In the genomic region with DNA sequence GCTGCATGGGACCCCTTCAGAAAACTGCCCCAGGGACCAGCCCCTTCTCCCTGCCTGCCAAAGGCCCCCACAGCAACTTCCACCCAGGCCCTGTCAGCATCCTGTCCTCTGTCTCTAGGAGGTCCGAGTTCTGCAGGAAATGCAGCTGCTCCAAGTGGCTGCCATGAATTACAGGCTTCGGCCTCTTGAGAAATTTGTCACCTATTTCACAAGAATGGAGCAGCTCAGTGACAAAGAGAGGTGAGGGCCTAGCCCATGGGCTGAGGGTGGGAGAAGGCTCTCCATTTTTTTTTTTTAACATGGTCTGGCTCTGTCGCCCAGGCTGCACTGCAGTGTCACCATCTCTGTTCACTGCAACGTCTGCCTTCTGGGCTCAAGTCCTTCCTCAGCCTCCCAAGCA, we compare ENCODE assay signal across 16 cellular contexts. TPM values are rescaled to one million over a fixed set of nuclear protein-coding genes. Genes with fewer than 3 reads are reported as not detected.
DNase-seq lines count a peak whose midpoint lies in the region; ATAC-seq and TF ChIP-seq lines count a peak whose summit lies in the region.
"Had no signal": no experiment of that assay in that cellular context is flagged by ENCODE, and none has a peak within 500 bp of the region (broad histone marks: within the 10 kb centered on the region; RNA-seq: fewer than 3 reads in every experiment).

No MANE protein-coding gene starts in this region.

- DNase-seq in activated CD4-positive, alpha-beta memory T cell treated with anti-CD3 and anti-CD28 coated beads, Interleukin-2, amount 10 ng/mL, durations not matched to agents 7 days and 5 days = no peak
- no peak for DNase-seq in activated CD4-positive, alpha-beta memory T cell treated with anti-CD3 and anti-CD28 coated beads for 36 hours
- no peak for DNase-seq in CD4-positive, alpha-beta memory T cell
- DNase-seq in SKM-1 (lab: John Stamatoyannopoulos, UW; ENCODE audit: unreplicated experiment) (peak; percentile 2), RPMI8226 (no peak)
- no peak for DNase-seq in naive thymus-derived CD8-positive, alpha-beta T cell
- DNase-seq: central memory CD4-positive, alpha-beta T cell; DMS79; left cardiac atrium; NCI-H1092 treated with DMSO at 0.1 percent for 48 hours; NK-92 treated with Interleukin-12 subunit alpha and Interleukin-12 subunit beta, amount 100 ng/mL, for 24 hours had no signal

- peaks cover 59% of the 10 kb centered on the region for H3K4me1 Mint-ChIP-seq in activated CD4-positive, alpha-beta memory T cell treated with anti-CD3 and anti-CD28 coated beads, Interleukin-2, amount 10 ng/mL, durations not matched to agents 7 days and 5 days
- H3K4me1 Mint-ChIP-seq in activated CD4-positive, alpha-beta memory T cell treated with anti-CD3 and anti-CD28 coated beads for 36 hours (ENCODE audit: low read depth) = peaks cover 60% of the 10 kb centered on the region
- peaks cover 36 to 72% (median 52%) of the 10 kb centered on the region in 4 donors for H3K4me1 Mint-ChIP-seq in CD4-positive, alpha-beta memory T cell
- H3K4me1 Mint-ChIP-seq in naive thymus-derived CD8-positive, alpha-beta T cell = peaks cover 32 to 82% (median 59%) of the 10 kb centered on the region in 4 donors

- 57 to 84% methylated on average over 3 of the region's 4 CpGs for WGBS in gastroesophageal sphincter (ENCODE audit: low coverage in 1 of 2), 2 donors

- TF ChIP-seq POLR2A in gastroesophageal sphincter (IDR thresholded peaks at IDR 0.05) = no peak

- no peak overlapping the region for H3K4me3 ChIP-seq in CD4-positive, alpha-beta memory T cell (ENCODE audit: low read length in 2 of 2)
- no peak overlapping the region for H3K4me3 ChIP-seq in gastroesophageal sphincter
- H3K4me3 ChIP-seq: esophagus muscularis mucosa had no signal

- no peaks in the 10 kb centered on the region for H3K27me3 ChIP-seq in CD4-positive, alpha-beta memory T cell (ENCODE audit: insufficient read depth, low read length)
- H3K27me3 ChIP-seq in gastroesophageal sphincter = no peaks in the 10 kb centered on the region
- H3K27me3 ChIP-seq: esophagus muscularis mucosa had no signal

- H3K27me3 Mint-ChIP-seq in activated CD4-positive, alpha-beta memory T cell treated with anti-CD3 and anti-CD28 coated beads, Interleukin-2, amount 10 ng/mL, durations not matched to agents 7 days and 5 days = no peaks in the 10 kb centered on the region
- H3K27me3 Mint-ChIP-seq in activated CD4-positive, alpha-beta memory T cell treated with anti-CD3 and anti-CD28 coated beads for 36 hours = no peaks in the 10 kb centered on the region
- no peaks in the 10 kb centered on the region for H3K27me3 Mint-ChIP-seq in CD4-positive, alpha-beta memory T cell
- H3K27me3 Mint-ChIP-seq in naive thymus-derived CD8-positive, alpha-beta T cell = no peaks in the 10 kb centered on the region

- peaks cover 43% of the 10 kb centered on the region for H3K4me1 ChIP-seq in CD4-positive, alpha-beta memory T cell (ENCODE audit: insufficient read depth, low read length)
- no peaks in the 10 kb centered on the region for H3K4me1 ChIP-seq in gastroesophageal sphincter
- H3K4me1 ChIP-seq: esophagus muscularis mucosa had no signal

- POLR2A ChIA-PET in activated CD4-positive, alpha-beta memory T cell treated with anti-CD3 and anti-CD28 coated beads, Interleukin-2, amount 10 ng/mL, durations not matched to agents 7 days and 5 days (lab: Charles Lee) = interaction anchor here (2.7 to 4.8 kb wide), 3 partner anchors 7 to 19 kb away, joined by 15 to 38 read pairs (median 20); no protein-coding TSS in a partner anchor
- POLR2A ChIA-PET in activated CD4-positive, alpha-beta memory T cell treated with anti-CD3 and anti-CD28 coated beads for 36 hours (lab: Charles Lee) = interaction anchor here (2.5 kb wide), 1 partner anchor 19 kb away, joined by 15 read pairs; no protein-coding TSS in a partner anchor
- POLR2A ChIA-PET in CD4-positive, alpha-beta memory T cell (lab: Charles Lee; ENCODE audit: partially characterized antibody) = interaction anchor here (1.4 to 3.5 kb wide), 7 partner anchors 9 to 196 kb away, joined by 4 to 31 read pairs (median 8); a partner anchor contains a TSS
- POLR2A ChIA-PET in naive thymus-derived CD8-positive, alpha-beta T cell (lab: Charles Lee) = interaction anchor here (2.1 kb wide), 1 partner anchor 18 kb away, joined by 10 read pairs; no protein-coding TSS in a partner anchor

- peaks cover 55% of the 10 kb centered on the region for H3K36me3 ChIP-seq in CD4-positive, alpha-beta memory T cell (ENCODE audit: insufficient read depth, low read length)
- peaks cover 0 to 97% of the 10 kb centered on the region in 2 donors for H3K36me3 ChIP-seq in gastroesophageal sphincter

- H3K4me3 Mint-ChIP-seq in activated CD4-positive, alpha-beta memory T cell treated with anti-CD3 and anti-CD28 coated beads, Interleukin-2, amount 10 ng/mL, durations not matched to agents 7 days and 5 days = no peak overlapping the region
- no peak overlapping the region for H3K4me3 Mint-ChIP-seq in activated CD4-positive, alpha-beta memory T cell treated with anti-CD3 and anti-CD28 coated beads for 36 hours
- peak overlapping the region; percentile 29 to 99 (median 94) for H3K4me3 Mint-ChIP-seq in CD4-positive, alpha-beta memory T cell
- H3K4me3 Mint-ChIP-seq in naive thymus-derived CD8-positive, alpha-beta T cell = peak overlapping the region; percentile 47 to 100 (median 98)

- H3K9me3 ChIP-seq in CD4-positive, alpha-beta memory T cell (ENCODE audit: control insufficient read depth in 1 of 2, low read length in 2 of 2) = no peaks in the 10 kb centered on the region
- no peaks in the 10 kb centered on the region for H3K9me3 ChIP-seq in gastroesophageal sphincter
- H3K9me3 ChIP-seq: esophagus muscularis mucosa had no signal

- peak overlapping the region; percentile 74 for H3K27ac Mint-ChIP-seq in activated CD4-positive, alpha-beta memory T cell treated with anti-CD3 and anti-CD28 coated beads, Interleukin-2, amount 10 ng/mL, durations not matched to agents 7 days and 5 days
- H3K27ac Mint-ChIP-seq in activated CD4-positive, alpha-beta memory T cell treated with anti-CD3 and anti-CD28 coated beads for 36 hours = no peak overlapping the region
- H3K27ac Mint-ChIP-seq in CD4-positive, alpha-beta memory T cell = peak overlapping the region in 6 of 7 donors; percentile 73 to 100 (median 91)
- peak overlapping the region; percentile 100 for H3K27ac Mint-ChIP-seq in naive thymus-derived CD8-positive, alpha-beta T cell

- intact Hi-C loops in activated CD4-positive, alpha-beta memory T cell treated with anti-CD3 and anti-CD28 coated beads for 36 hours (cut with micrococcal nuclease) = no loop called here
- intact Hi-C loops in CD4-positive, alpha-beta memory T cell (cut with micrococcal nuclease) = loop anchor here (5.0 to 10.0 kb wide), 2 partner anchors 69 to 137 kb away; a partner anchor contains a TSS

- TF ChIP-seq EP300 in gastroesophageal sphincter (IDR thresholded peaks at IDR 0.05) = no peak

- no peak for ATAC-seq in naive thymus-derived CD8-positive, alpha-beta T cell
- no peak for ATAC-seq in GM19452 (IDR thresholded peaks at IDR 0.05; ENCODE audit: unreplicated experiment)
- no peak for ATAC-seq in gastroesophageal sphincter
- ATAC-seq: left cardiac atrium had no signal

- H3K9me3 Mint-ChIP-seq in activated CD4-positive, alpha-beta memory T cell treated with anti-CD3 and anti-CD28 coated beads, Interleukin-2, amount 10 ng/mL, durations not matched to agents 7 days and 5 days = no peaks in the 10 kb centered on the region
- H3K9me3 Mint-ChIP-seq in activated CD4-positive, alpha-beta memory T cell treated with anti-CD3 and anti-CD28 coated beads for 36 hours = peaks cover 4% of the 10 kb centered on the region
- H3K9me3 Mint-ChIP-seq in CD4-positive, alpha-beta memory T cell = peaks cover 0 to 3% (median 0%) of the 10 kb centered on the region in 8 donors
- peaks cover 0 to 28% (median 8%) of the 10 kb centered on the region in 9 donors for H3K9me3 Mint-ChIP-seq in naive thymus-derived CD8-positive, alpha-beta T cell

- H3K27ac ChIP-seq in CD4-positive, alpha-beta memory T cell (ENCODE audit: low read depth, low read length) = no peak overlapping the region
- no peak overlapping the region for H3K27ac ChIP-seq in gastroesophageal sphincter
- H3K27ac ChIP-seq: esophagus muscularis mucosa had no signal

- peaks cover 84% of the 10 kb centered on the region for H3K36me3 Mint-ChIP-seq in activated CD4-positive, alpha-beta memory T cell treated with anti-CD3 and anti-CD28 coated beads, Interleukin-2, amount 10 ng/mL, durations not matched to agents 7 days and 5 days (ENCODE audit: low read depth)
- H3K36me3 Mint-ChIP-seq in activated CD4-positive, alpha-beta memory T cell treated with anti-CD3 and anti-CD28 coated beads for 36 hours = peaks cover 51% of the 10 kb centered on the region
- H3K36me3 Mint-ChIP-seq in CD4-positive, alpha-beta memory T cell = peaks cover 57 to 65% of the 10 kb centered on the region in 2 donors
- peaks cover 32 to 51% (median 50%) of the 10 kb centered on the region in 3 donors for H3K36me3 Mint-ChIP-seq in naive thymus-derived CD8-positive, alpha-beta T cell

- CTCF ChIA-PET in activated CD4-positive, alpha-beta memory T cell treated with anti-CD3 and anti-CD28 coated beads, Interleukin-2, amount 10 ng/mL, durations not matched to agents 7 days and 5 days (lab: Charles Lee) = no interaction called here
- CTCF ChIA-PET in activated CD4-positive, alpha-beta memory T cell treated with anti-CD3 and anti-CD28 coated beads for 36 hours (lab: Charles Lee) = no interaction called here
- CTCF ChIA-PET in CD4-positive, alpha-beta memory T cell (lab: Charles Lee; ENCODE audit: partially characterized antibody) = interaction anchor here (1.0 kb wide), 1 partner anchor 196 kb away, joined by 3 read pairs; a partner anchor contains a TSS

- TF ChIP-seq CTCF in gastroesophageal sphincter (IDR thresholded peaks at IDR 0.05) = no peak

RNA-seq across cellular contexts. Expression of a gene that starts 7.3 kb away (rescaled TPM):
- total RNA-seq in activated CD4-positive, alpha-beta memory T cell treated with anti-CD3 and anti-CD28 coated beads, Interleukin-2, amount 10 ng/mL, durations not matched to agents 7 days and 5 days = 10 to 100 TPM; 26.9 to 28.8 TPM
- total RNA-seq in activated CD4-positive, alpha-beta memory T cell treated with anti-CD3 and anti-CD28 coated beads for 36 hours = 1 to 10 TPM; 7.7 to 9.1 TPM
- total RNA-seq in CD4-positive, alpha-beta memory T cell = 1 to 10 TPM; 7.2 to 9.8 TPM
- 10 to 100 TPM; 58.3 to 64.9 TPM for polyA plus RNA-seq in CD4-positive, alpha-beta memory T cell
- total RNA-seq in naive thymus-derived CD8-positive, alpha-beta T cell = 10 to 100 TPM; 12.3 to 15.2 TPM
- 100 to 1,000 TPM in 2 of 3 donors, 10 to 100 TPM in 1; 90.7 to 115 (median 110) TPM for polyA plus RNA-seq in naive thymus-derived CD8-positive, alpha-beta T cell
- under 1 TPM in 1 of 4 donors, not detected in 3; 0.27 TPM for total RNA-seq in gastroesophageal sphincter

RNA-seq across cellular contexts. Expression of a gene that starts 52.8 kb away (rescaled TPM):
- total RNA-seq in activated CD4-positive, alpha-beta memory T cell treated with anti-CD3 and anti-CD28 coated beads, Interleukin-2, amount 10 ng/mL, durations not matched to agents 7 days and 5 days = 1 to 10 TPM; 1.6 to 1.8 TPM
- total RNA-seq in activated CD4-positive, alpha-beta memory T cell treated with anti-CD3 and anti-CD28 coated beads for 36 hours = 1 to 10 TPM; 1.2 to 1.3 TPM
- total RNA-seq in CD4-positive, alpha-beta memory T cell = 1 to 10 TPM; 6.4 to 7.4 TPM
- polyA plus RNA-seq in CD4-positive, alpha-beta memory T cell = under 1 TPM in 1 of 2 donors, not detected in 1; 0.37 TPM
- 1 to 10 TPM; 6.9 to 7.0 TPM for total RNA-seq in naive thymus-derived CD8-positive, alpha-beta T cell
- polyA plus RNA-seq in naive thymus-derived CD8-positive, alpha-beta T cell = under 1 TPM; 0.20 to 0.57 (median 0.47) TPM
- 1 to 10 TPM; 3.5 to 8.0 (median 5.5) TPM for total RNA-seq in gastroesophageal sphincter

RNA-seq across cellular contexts. Expression of a gene that starts 56.1 kb away (rescaled TPM):
- total RNA-seq in activated CD4-positive, alpha-beta memory T cell treated with anti-CD3 and anti-CD28 coated beads, Interleukin-2, amount 10 ng/mL, durations not matched to agents 7 days and 5 days = not detected
- not detected for total RNA-seq in activated CD4-positive, alpha-beta memory T cell treated with anti-CD3 and anti-CD28 coated beads for 36 hours
- not detected for total RNA-seq in CD4-positive, alpha-beta memory T cell
- polyA plus RNA-seq in CD4-positive, alpha-beta memory T cell = 1 to 10 TPM; 1.2 to 5.5 TPM
- total RNA-seq in naive thymus-derived CD8-positive, alpha-beta T cell = 1 to 10 TPM; 1.8 to 3.3 TPM
- under 1 TPM in 2 of 3 donors, not detected in 1; 0.80 to 0.92 TPM for polyA plus RNA-seq in naive thymus-derived CD8-positive, alpha-beta T cell
- total RNA-seq in gastroesophageal sphincter = 1 to 10 TPM in 1 of 4 donors, not detected in 3; 1.9 TPM
- total RNA-seq: esophagus muscularis mucosa, NCI-H460 had no signal
- polyA plus RNA-seq: aorta had no signal

Comparison
In these comparisons a context has a peak if more than half of its experiments do, and no peak if none do; other contexts are left out.
1. H3K4me3 Mint-ChIP-seq: peak in CD4-positive, alpha-beta memory T cell (8 of 8) and naive thymus-derived CD8-positive, alpha-beta T cell (10 of 10); none in activated CD4-positive, alpha-beta memory T cell treated with anti-CD3 and anti-CD28 coated beads, Interleukin-2, amount 10 ng/mL, durations not matched to agents 7 days and 5 days (single experiment) and activated CD4-positive, alpha-beta memory T cell treated with anti-CD3 and anti-CD28 coated beads for 36 hours (single experiment).
2. RNA of a gene that starts 7.3 kb away (total RNA-seq): 26.9 to 28.8 TPM in activated CD4-positive, alpha-beta memory T cell treated with anti-CD3 and anti-CD28 coated beads, Interleukin-2, amount 10 ng/mL, durations not matched to agents 7 days and 5 days, 12.3 to 15.2 TPM in naive thymus-derived CD8-positive, alpha-beta T cell, 7.2 to 9.8 TPM in CD4-positive, alpha-beta memory T cell and 7.7 to 9.1 TPM in activated CD4-positive, alpha-beta memory T cell treated with anti-CD3 and anti-CD28 coated beads for 36 hours; 0.27 TPM in gastroesophageal sphincter; every median in the first group is over 4 times any median in the second.